ENCODE assay signal across 16 cellular contexts in genomic region chr12:43883311-43883710, GRCh38.
"Had no signal": no experiment of that assay in that cellular context is flagged by ENCODE, and none has a peak within 500 bp of the region (broad histone marks: within the 10 kb centered on the region; RNA-seq: fewer than 3 reads in every experiment).

No MANE protein-coding gene starts in this region.

- H3K9me3 ChIP-seq: ascending aorta, MG63, Peyer's patch, SJCRH30 had no signal

- H3K4me1 ChIP-seq: ascending aorta, Peyer's patch, SJCRH30 had no signal

- H3K36me3 ChIP-seq: ascending aorta, MG63, Peyer's patch, SJCRH30 had no signal

- DNase-seq: activated CD4-positive, CD25-positive, alpha-beta regulatory T cell; activated gamma-delta T cell; activated naive CD8-positive, alpha-beta T cell treated with anti-CD3 and anti-CD28 coated beads, Interleukin-2, amount 10 ng/mL, durations not matched to agents 7 days and 5 days; activated T-cell treated with anti-CD3 and anti-CD28 coated beads for 4 hours; activated T-cell treated with anti-CD3 and anti-CD28 coated beads, Interleukin-2, amount 50 U/mL, for 48 hours; NCI-H1417 treated with DMSO at 0.1 percent for 48 hours; NCI-H510A; Peyer's patch; Right ventricle myocardium superior; T-helper 17 cell; T1000 had no signal

- H3K4me3 ChIP-seq: ascending aorta, MG63, Peyer's patch, SJCRH30 had no signal

- H3K27ac ChIP-seq: ascending aorta, Peyer's patch, RWPE1, SJCRH30, VCaP had no signal

- H3K27me3 ChIP-seq: ascending aorta, MG63, Peyer's patch, SJCRH30 had no signal
